In genomic region chr5:14250778-14251711, GRCh38 we compare ENCODE assay signal across 9 cellular contexts.
DNase-seq lines count a peak whose midpoint lies in the region; ATAC-seq and TF ChIP-seq lines count a peak whose summit lies in the region.
"Had no signal": no experiment of that assay in that cellular context is flagged by ENCODE, and none has a peak within 500 bp of the region (broad histone marks: within the 10 kb centered on the region; RNA-seq: fewer than 3 reads in every experiment).

No MANE protein-coding gene starts in this region.

- H3K4me3 Mint-ChIP-seq in activated CD8-positive, alpha-beta T cell treated with anti-CD3 and anti-CD28 coated beads, Interleukin-2, amount 10 ng/mL, durations not matched to agents 7 days and 5 days: no peak overlapping the region

- no TSS peak for BruUV-seq in PC-3 (replicated peaks; lab: Mats Ljungman, UMichigan)

- no peak overlapping the region for H3K27ac Mint-ChIP-seq in activated CD8-positive, alpha-beta T cell treated with anti-CD3 and anti-CD28 coated beads, Interleukin-2, amount 10 ng/mL, durations not matched to agents 7 days and 5 days

- peaks cover 100% of the 10 kb centered on the region for H3K79me2 ChIP-seq in PC-3 (ENCODE audit: low read length)

- no peaks in the 10 kb centered on the region for H3K9me3 Mint-ChIP-seq in activated CD8-positive, alpha-beta T cell treated with anti-CD3 and anti-CD28 coated beads, Interleukin-2, amount 10 ng/mL, durations not matched to agents 7 days and 5 days (ENCODE audit: insufficient read depth)

- no peak overlapping the region for H3K9ac ChIP-seq in PC-3 (ENCODE audit: low read length)

- no peak overlapping the region for H3K4me2 ChIP-seq in PC-3 (ENCODE audit: low read length)

- POLR2A ChIA-PET in activated CD8-positive, alpha-beta T cell treated with anti-CD3 and anti-CD28 coated beads, Interleukin-2, amount 10 ng/mL, durations not matched to agents 7 days and 5 days (lab: Charles Lee): no interaction called here
- POLR2A ChIA-PET in PC-3 (lab: Charles Lee; ENCODE audit: unreplicated experiment): no interaction called here

- H3K4me1 Mint-ChIP-seq in activated CD8-positive, alpha-beta T cell treated with anti-CD3 and anti-CD28 coated beads, Interleukin-2, amount 10 ng/mL, durations not matched to agents 7 days and 5 days (ENCODE audit: low read depth): no peaks in the 10 kb centered on the region

- no peak overlapping the region for H2AFZ ChIP-seq in PC-3 (ENCODE audit: low read length)

- intact Hi-C loops in right cardiac atrium (cut with DNase I) (loop anchor here in 1 of 4 donors (10.0 kb wide), 1 partner anchor 106 kb away; the partner anchor contains the start of gene TRIO), PC-3 (cut with micrococcal nuclease) (no loop called here), posterior cingulate gyrus (cut with DNase I) (no loop called here)

- peaks cover 31% of the 10 kb centered on the region for H3K36me3 ChIP-seq in PC-3 (ENCODE audit: low read depth, low read length)

- TF ChIP-seq CTCF in PC-3 (conservative IDR thresholded peaks at IDR 0.05; ENCODE audit: low read depth, low read length): no peak

- no peak overlapping the region for H3K4me3 ChIP-seq in right cardiac atrium (ENCODE audit: low read length)
- no peak overlapping the region for H3K4me3 ChIP-seq in PC-3 (ENCODE audit: low read length)

- no peaks in the 10 kb centered on the region for H3K9me2 ChIP-seq in PC-3 (replicated peaks; ENCODE audit: low read length)

- no peaks in the 10 kb centered on the region for H3K27me3 Mint-ChIP-seq in activated CD8-positive, alpha-beta T cell treated with anti-CD3 and anti-CD28 coated beads, Interleukin-2, amount 10 ng/mL, durations not matched to agents 7 days and 5 days (ENCODE audit: low read depth)

- CTCF ChIA-PET in activated CD8-positive, alpha-beta T cell treated with anti-CD3 and anti-CD28 coated beads, Interleukin-2, amount 10 ng/mL, durations not matched to agents 7 days and 5 days (lab: Charles Lee): no interaction called here
- CTCF ChIA-PET in PC-3 (lab: Charles Lee): no interaction called here

- no peaks in the 10 kb centered on the region for H3F3A ChIP-seq in PC-3 (ENCODE audit: low read length, unreplicated experiment)

- peaks cover 19% of the 10 kb centered on the region; the same call in 1 of the 2 replicates for H4K20me1 ChIP-seq in PC-3 (ENCODE audit: low read length)

- H3K27me3 ChIP-seq in right cardiac atrium (ENCODE audit: control insufficient read depth, insufficient read depth) (no peaks in the 10 kb centered on the region), PC-3 (ENCODE audit: low read length) (no peaks in the 10 kb centered on the region)

- H3K36me3 Mint-ChIP-seq in activated CD8-positive, alpha-beta T cell treated with anti-CD3 and anti-CD28 coated beads, Interleukin-2, amount 10 ng/mL, durations not matched to agents 7 days and 5 days (ENCODE audit: low read depth): no peaks in the 10 kb centered on the region

- peak; percentile 86 for DNase-seq in DMS 273 (lab: John Stamatoyannopoulos, UW; ENCODE audit: unreplicated experiment)
- DNase-seq in right cardiac atrium: no peak
- no peak for DNase-seq in activated CD8-positive, alpha-beta T cell treated with anti-CD3 and anti-CD28 coated beads, Interleukin-2, amount 10 ng/mL, durations not matched to agents 7 days and 5 days
- DNase-seq in PC-3: no peak
- no peak for DNase-seq in stimulated activated CD4-positive, alpha-beta T cell treated with anti-CD3 and anti-CD28 coated beads, Interleukin-4, amount 100 ng/mL, for 4 hours
- no peak for DNase-seq in posterior cingulate gyrus
- DNase-seq: activated CD4-positive, alpha-beta T cell treated with anti-CD3 and anti-CD28 coated beads for 1 hour had no signal

- peaks cover 17% of the 10 kb centered on the region for H3K4me1 ChIP-seq in right cardiac atrium (ENCODE audit: control insufficient read depth, insufficient read depth, low read length)
- H3K4me1 ChIP-seq in PC-3 (ENCODE audit: insufficient read depth, low read length): peaks cover 5% of the 10 kb centered on the region

- peak overlapping the region; percentile 63 for H3K27ac ChIP-seq in right cardiac atrium (ENCODE audit: low read length)
- H3K27ac ChIP-seq in PC-3 (ENCODE audit: low read length): no peak overlapping the region

- WGBS in right cardiac atrium: 77% methylated on average over 11 of the region's 11 CpGs

- H3K9me3 ChIP-seq in right cardiac atrium (ENCODE audit: control insufficient read depth, low read length) (no peaks in the 10 kb centered on the region), PC-3 (ENCODE audit: low read length) (peaks cover 15% of the 10 kb centered on the region; the same call in 1 of the 2 replicates)

- ATAC-seq in GM21381 (IDR thresholded peaks at IDR 0.05; ENCODE audit: unreplicated experiment) (peak; percentile 45), HG03565 (IDR thresholded peaks at IDR 0.05; ENCODE audit: unreplicated experiment) (peak; percentile 50), right cardiac atrium (no peak), PC-3 (no peak)
- no peak for ATAC-seq in activated CD8-positive, alpha-beta T cell treated with anti-CD3 and anti-CD28 coated beads, Interleukin-2, amount 10 ng/mL, durations not matched to agents 7 days and 5 days

Comparison
In these comparisons a context has a peak if more than half of its experiments do, and no peak if none do; other contexts are left out.
1. ATAC-seq: peak in GM21381 (single experiment) and HG03565 (single experiment); none in right cardiac atrium (0 of 2), activated CD8-positive, alpha-beta T cell treated with anti-CD3 and anti-CD28 coated beads, Interleukin-2, amount 10 ng/mL, durations not matched to agents 7 days and 5 days (single experiment) and PC-3 (single experiment).